In genomic region chr6:157449610-157450009, GRCh38 we compare ENCODE assay signal across 27 cellular contexts.
A peak's percentile ranks its signal among the peaks of the same experiment; 100 is the strongest.
DNase-seq lines count a peak whose midpoint lies in the region; ATAC-seq and TF ChIP-seq lines count a peak whose summit lies in the region.
"Had no signal": no experiment of that assay in that cellular context is flagged by ENCODE, and none has a peak within 500 bp of the region (broad histone marks: within the 10 kb centered on the region; RNA-seq: fewer than 3 reads in every experiment).

No MANE protein-coding gene starts in this region.

- H3K9me3 ChIP-seq in neural progenitor cell (ENCODE audit: low read depth), result no peaks in the 10 kb centered on the region
- H3K9me3 ChIP-seq in tibial nerve, result peaks cover 0 to 3% (median 0%) of the 10 kb centered on the region in 4 donors
- H3K9me3 ChIP-seq: A549, esophagus muscularis mucosa, left ventricle myocardium inferior, stomach, upper lobe of left lung had no signal

- no peaks in the 10 kb centered on the region for H3K36me3 Mint-ChIP-seq in neural progenitor cell

- H3K9me3 Mint-ChIP-seq in neural progenitor cell, result no peaks in the 10 kb centered on the region
- H3K9me3 Mint-ChIP-seq: activated CD8-positive, alpha-beta T cell treated with anti-CD3 and anti-CD28 coated beads for 36 hours; activated naive CD4-positive, alpha-beta T cell treated with anti-CD3 and anti-CD28 coated beads for 36 hours; activated T-cell treated with anti-CD3 and anti-CD28 coated beads, Interleukin-2, amount 50 U/mL, for 24 hours had no signal

- no peak overlapping the region for H3K9ac ChIP-seq in neural progenitor cell
- H3K9ac ChIP-seq: GM23248 had no signal

- peaks cover under 1% of the 10 kb centered on the region for H3F3A ChIP-seq in neural progenitor cell (ENCODE audit: low read depth)

- no peak overlapping the region for H3K27ac Mint-ChIP-seq in neural progenitor cell
- H3K27ac Mint-ChIP-seq: activated CD8-positive, alpha-beta T cell treated with anti-CD3 and anti-CD28 coated beads for 36 hours; activated naive CD4-positive, alpha-beta T cell treated with anti-CD3 and anti-CD28 coated beads for 36 hours; activated T-cell treated with anti-CD3 and anti-CD28 coated beads, Interleukin-2, amount 50 U/mL, for 24 hours had no signal

- in situ Hi-C loops in Caki2 (cut with HindIII; ENCODE audit: low pct_unique_long_range_greater_than_20kb, low sequenced_read_pairs), result no loop called here
- in situ Hi-C loops in astrocyte of the spinal cord (cut with HindIII; ENCODE audit: low sequenced_read_pairs), result no loop called here

- no peak for TF ChIP-seq POLR2A in tibial nerve (IDR thresholded peaks at IDR 0.05)

- H3K4me1 ChIP-seq in neural progenitor cell (peaks cover 2% of the 10 kb centered on the region), tibial nerve (peaks cover 0 to 11% (median 0%) of the 10 kb centered on the region in 4 donors)
- H3K4me1 ChIP-seq: upper lobe of left lung had no signal

- H3K79me2 ChIP-seq in neural progenitor cell (ENCODE audit: low read depth), result no peaks in the 10 kb centered on the region

- no peak for TF ChIP-seq EP300 in tibial nerve (IDR thresholded peaks at IDR 0.05)

- no peak for TF ChIP-seq CTCF in astrocyte of the spinal cord (IDR thresholded peaks at IDR 0.05; ENCODE audit: low read depth, low read length)
- no peak for TF ChIP-seq CTCF in fibroblast of pulmonary artery (IDR thresholded peaks at IDR 0.05; ENCODE audit: low read length, missing control alignments)
- no peak for TF ChIP-seq CTCF in neural progenitor cell (IDR thresholded peaks at IDR 0.05)
- TF ChIP-seq CTCF in tibial nerve (IDR thresholded peaks at IDR 0.05), result no peak

- peaks cover 13% of the 10 kb centered on the region for H3K4me1 Mint-ChIP-seq in neural progenitor cell

- no peak overlapping the region for H2AFZ ChIP-seq in neural progenitor cell (replicated peaks)
- H2AFZ ChIP-seq: GM23248 had no signal

- H3K27ac ChIP-seq in neural progenitor cell, result no peak overlapping the region
- no peak overlapping the region for H3K27ac ChIP-seq in tibial nerve
- H3K27ac ChIP-seq: A549, esophagus muscularis mucosa, GM23248, left ventricle myocardium inferior, stomach, upper lobe of left lung had no signal

- H3K4me2 ChIP-seq in neural progenitor cell, result no peak overlapping the region

- H3K4me3 ChIP-seq in astrocyte of the spinal cord (ENCODE audit: low read depth, low read length), result no peak overlapping the region
- H3K4me3 ChIP-seq in fibroblast of pulmonary artery (replicated peaks; ENCODE audit: low read depth, low read length), result no peak overlapping the region
- H3K4me3 ChIP-seq in neural progenitor cell, result no peak overlapping the region
- no peak overlapping the region for H3K4me3 ChIP-seq in tibial nerve
- H3K4me3 ChIP-seq: A549, esophagus muscularis mucosa, GM23248, left ventricle myocardium inferior, stomach, upper lobe of left lung had no signal

- H3K27me3 ChIP-seq in neural progenitor cell (no peaks in the 10 kb centered on the region), tibial nerve (no peaks in the 10 kb centered on the region)
- H3K27me3 ChIP-seq: esophagus muscularis mucosa, stomach, upper lobe of left lung had no signal

- H3K4me3 Mint-ChIP-seq in neural progenitor cell, result no peak overlapping the region
- H3K4me3 Mint-ChIP-seq: activated CD8-positive, alpha-beta T cell treated with anti-CD3 and anti-CD28 coated beads for 36 hours; activated naive CD4-positive, alpha-beta T cell treated with anti-CD3 and anti-CD28 coated beads for 36 hours; activated T-cell treated with anti-CD3 and anti-CD28 coated beads, Interleukin-2, amount 50 U/mL, for 24 hours had no signal

- H4K20me1 ChIP-seq in neural progenitor cell (ENCODE audit: low read depth), result no peaks in the 10 kb centered on the region

- 42 to 44% methylated on average over 6 of the region's 6 CpGs for WGBS in tibial nerve, 2 donors

- peaks cover 2% of the 10 kb centered on the region for H3K27me3 Mint-ChIP-seq in neural progenitor cell (ENCODE audit: insufficient read depth, low read depth)
- H3K27me3 Mint-ChIP-seq: activated CD8-positive, alpha-beta T cell treated with anti-CD3 and anti-CD28 coated beads for 36 hours; activated T-cell treated with anti-CD3 and anti-CD28 coated beads, Interleukin-2, amount 50 U/mL, for 24 hours had no signal

- ATAC-seq in GM18858 (IDR thresholded peaks at IDR 0.05; ENCODE audit: unreplicated experiment) (no peak), GM18502 (IDR thresholded peaks at IDR 0.05; ENCODE audit: poor library complexity, unreplicated experiment) (no peak)
- ATAC-seq: A549; activated CD8-positive, alpha-beta T cell treated with anti-CD3 and anti-CD28 coated beads for 36 hours had no signal

- DNase-seq in Caki2 (ENCODE audit: low read depth), result peak; percentile 21
- peak; percentile 54 for DNase-seq in astrocyte of the spinal cord (ENCODE audit: low read depth, low spot score)
- DNase-seq in fibroblast of pulmonary artery (ENCODE audit: low read depth), result peak; percentile 3
- DNase-seq in non-pigmented ciliary epithelial cell (ENCODE audit: low read depth), result peak; percentile 18
- no peak for DNase-seq in neural progenitor cell (ENCODE audit: low spot score)
- DNase-seq in tibial nerve (ENCODE audit: low spot score in 2 of 2), result no peak
- DNase-seq: activated CD8-positive, alpha-beta T cell treated with anti-CD3 and anti-CD28 coated beads for 36 hours; activated naive CD4-positive, alpha-beta T cell treated with anti-CD3 and anti-CD28 coated beads for 36 hours; activated T-cell treated with anti-CD3 and anti-CD28 coated beads, Interleukin-2, amount 50 U/mL, for 24 hours; anterior cingulate cortex; effector memory CD4-positive, alpha-beta T cell; EL; GM23248; left ventricle myocardium inferior; NCI-H1092 treated with DMSO at 0.1 percent for 48 hours; NCI-H2029; NCI-H345; NCI-H82; stimulated activated CD4-positive, alpha-beta T cell treated with anti-CD3 and anti-CD28 coated beads, Interleukin-12 subunit alpha, Interleukin-12 subunit beta, amount 100 ng/mL, for 4 hours; stimulated activated CD4-positive, alpha-beta T cell treated with anti-CD3 and anti-CD28 coated beads, Interleukin-4, amount 100 ng/mL, for 4 hours; stomach; T-helper 9 cell; upper lobe of left lung had no signal

- H3K36me3 ChIP-seq in neural progenitor cell, result no peaks in the 10 kb centered on the region
- no peaks in the 10 kb centered on the region for H3K36me3 ChIP-seq in tibial nerve
- H3K36me3 ChIP-seq: esophagus muscularis mucosa, left ventricle myocardium inferior, stomach, upper lobe of left lung had no signal

Comparison
In these comparisons a context has a peak if more than half of its experiments do, and no peak if none do; other contexts are left out.
1. DNase-seq: peak in Caki2 (single experiment), astrocyte of the spinal cord (single experiment), fibroblast of pulmonary artery (single experiment) and non-pigmented ciliary epithelial cell (single experiment); none in neural progenitor cell (single experiment) and tibial nerve (0 of 2).